21 cellular contexts compared by ENCODE assay signal in genomic region chr7:33614357-33615132, GRCh38.
"Had no signal": no experiment of that assay in that cellular context is flagged by ENCODE, and none has a peak within 500 bp of the region (broad histone marks: within the 10 kb centered on the region; RNA-seq: fewer than 3 reads in every experiment).

No MANE protein-coding gene starts in this region.

- FAIRE-seq: endothelial cell of umbilical vein had no signal

- H3K9me3 ChIP-seq: colonic mucosa, neutrophil, suprapubic skin, thyroid gland, upper lobe of right lung, vagina had no signal

- H3K36me3 ChIP-seq: colonic mucosa, neutrophil, suprapubic skin, upper lobe of right lung, vagina had no signal

- H3K4me3 ChIP-seq: colonic mucosa, lung, smooth muscle cell, suprapubic skin, thyroid gland, upper lobe of right lung, vagina had no signal

- H3K27ac ChIP-seq: colonic mucosa, neutrophil, suprapubic skin, thyroid gland, upper lobe of right lung, vagina had no signal

- ATAC-seq: left colon; left ventricle myocardium superior; naive thymus-derived CD4-positive, alpha-beta T cell; right cardiac atrium; upper lobe of right lung had no signal

- DNase-seq: colonic mucosa; dermis blood vessel endothelial cell; foreskin melanocyte; head of caudate nucleus; hippocampal formation; left colon; left ventricle myocardium superior; mesenchymal stem cell; naive thymus-derived CD4-positive, alpha-beta T cell; nephron progenitor cell; right cardiac atrium; stimulated activated CD4-positive, alpha-beta T cell treated with anti-CD3 and anti-CD28 coated beads, Interleukin-2, amount 100 ng/mL, for 48 hours; stimulated activated naive CD4-positive, alpha-beta T cell treated with Interleukin-2 at 50 U/mL for 16 hours; thyroid gland; upper lobe of right lung had no signal

- H3K4me2 ChIP-seq: smooth muscle cell had no signal

- H3K27me3 ChIP-seq: colonic mucosa, neutrophil, suprapubic skin, thyroid gland, upper lobe of right lung, vagina had no signal

- H3K4me1 ChIP-seq: colonic mucosa, suprapubic skin, thyroid gland, upper lobe of right lung, vagina had no signal
